In genomic region chr20:47701612-47702011, GRCh38 we compare ENCODE assay signal across 23 cellular contexts.
DNase-seq lines count a peak whose midpoint lies in the region; ATAC-seq, FAIRE-seq and TF ChIP-seq lines count a peak whose summit lies in the region.
"Had no signal": no experiment of that assay in that cellular context is flagged by ENCODE, and none has a peak within 500 bp of the region (broad histone marks: within the 10 kb centered on the region; RNA-seq: fewer than 3 reads in every experiment).

No MANE protein-coding gene starts in this region.

- H3K36me3 ChIP-seq in kidney (ENCODE audit: control insufficient read depth in 1 of 2, insufficient read depth in 2 of 2, low read length in 2 of 2) (peaks cover 5 to 6% of the 10 kb centered on the region in 2 donors), BE2C (peaks cover 19% of the 10 kb centered on the region)
- H3K36me3 ChIP-seq: HAP-1, prostate gland, tibial nerve had no signal

- H3K36me3 Mint-ChIP-seq in osteocyte (ENCODE audit: unreplicated experiment): no peaks in the 10 kb centered on the region
- H3K36me3 Mint-ChIP-seq: activated naive CD8-positive, alpha-beta T cell treated with anti-CD3 and anti-CD28 coated beads for 36 hours had no signal

- peaks cover 6% of the 10 kb centered on the region for H3K4me1 Mint-ChIP-seq in osteocyte (ENCODE audit: unreplicated experiment)
- H3K4me1 Mint-ChIP-seq: activated CD4-positive, alpha-beta memory T cell treated with anti-CD3 and anti-CD28 coated beads, Interleukin-2, amount 10 ng/mL, durations not matched to agents 7 days and 5 days; activated naive CD8-positive, alpha-beta T cell treated with anti-CD3 and anti-CD28 coated beads for 36 hours had no signal

- ATAC-seq in GM21526 (IDR thresholded peaks at IDR 0.05; ENCODE audit: low FRiP score, unreplicated experiment): no peak
- ATAC-seq: Right ventricle myocardium inferior had no signal

- no peak for FAIRE-seq in kidney (lab: Jason Lieb, UNC)

- H3K9me3 Mint-ChIP-seq in osteocyte (ENCODE audit: unreplicated experiment): no peaks in the 10 kb centered on the region
- H3K9me3 Mint-ChIP-seq: activated CD4-positive, alpha-beta memory T cell treated with anti-CD3 and anti-CD28 coated beads, Interleukin-2, amount 10 ng/mL, durations not matched to agents 7 days and 5 days; activated naive CD8-positive, alpha-beta T cell treated with anti-CD3 and anti-CD28 coated beads for 36 hours; neural crest cell had no signal

- H3K4me3 ChIP-seq in kidney (ENCODE audit: low read length in 2 of 2): no peak overlapping the region
- H3K4me3 ChIP-seq in BE2C (ENCODE audit: low read depth, low read length): no peak overlapping the region
- H3K4me3 ChIP-seq: BLaER1 treated with 17β-estradiol and CSF1 and Interleukin-3, amounts not matched to agents 10 nM and 100 nM; HAP-1; prostate gland; tibial nerve had no signal

- H3K4me3 Mint-ChIP-seq in osteocyte (ENCODE audit: unreplicated experiment): no peak overlapping the region
- H3K4me3 Mint-ChIP-seq: activated CD4-positive, alpha-beta memory T cell treated with anti-CD3 and anti-CD28 coated beads, Interleukin-2, amount 10 ng/mL, durations not matched to agents 7 days and 5 days; activated naive CD8-positive, alpha-beta T cell treated with anti-CD3 and anti-CD28 coated beads for 36 hours; neural crest cell had no signal

- H3K27me3 Mint-ChIP-seq in osteocyte (ENCODE audit: unreplicated experiment): no peaks in the 10 kb centered on the region
- H3K27me3 Mint-ChIP-seq: activated naive CD8-positive, alpha-beta T cell treated with anti-CD3 and anti-CD28 coated beads for 36 hours had no signal

- TF ChIP-seq CTCF in kidney (IDR thresholded peaks at IDR 0.05; ENCODE audit: borderline replicate concordance, extremely low read depth, insufficient read depth): no peak
- TF ChIP-seq CTCF in BE2C (IDR thresholded peaks at IDR 0.05; ENCODE audit: low read depth, low read length): no peak
- TF ChIP-seq CTCF in osteocyte (IDR thresholded peaks at IDR 0.05): no peak

- H3K4me1 ChIP-seq in kidney (ENCODE audit: control insufficient read depth in 1 of 2, insufficient read depth in 1 of 2, low read depth in 1 of 2, low read length in 2 of 2): no peaks in the 10 kb centered on the region
- H3K4me1 ChIP-seq in BE2C: peaks cover 11% of the 10 kb centered on the region
- H3K4me1 ChIP-seq: HAP-1, prostate gland, tibial nerve had no signal

- DNase-seq in ACHN: peak; percentile 46
- peak; percentile 65 for DNase-seq in GM04504 (ENCODE audit: low read depth)
- DNase-seq in RPMI7951 (ENCODE audit: low read depth): peak; percentile 89
- DNase-seq in kidney: peak; percentile 17
- no peak for DNase-seq in BE2C
- no peak for DNase-seq in osteocyte (ENCODE audit: extremely low spot score, unreplicated experiment)
- no peak for DNase-seq in DMS 273 treated with DMSO at 0.1 percent for 48 hours (lab: John Stamatoyannopoulos, UW)
- DNase-seq: 8988T; activated CD4-positive, alpha-beta memory T cell treated with anti-CD3 and anti-CD28 coated beads, Interleukin-2, amount 10 ng/mL, durations not matched to agents 7 days and 5 days; activated naive CD8-positive, alpha-beta T cell treated with anti-CD3 and anti-CD28 coated beads for 36 hours; COR-L47; NCI-H1105 treated with DMSO at 0.1 percent for 48 hours; NCI-H2081; NCI-H345; NCI-H82; stimulated activated CD8-positive, alpha-beta memory T cell treated with anti-CD3 and anti-CD28 coated beads, Interleukin-4, amount 100 ng/mL, for 48 hours had no signal

- in situ Hi-C loops in ACHN (cut with HindIII; ENCODE audit: low pct_ligation_motif_present, low pct_unique_long_range_greater_than_20kb, low sequenced_read_pairs): no loop called here

- no peak overlapping the region for H3K9ac ChIP-seq in kidney (ENCODE audit: low read length in 2 of 2)
- H3K9ac ChIP-seq: BLaER1 treated with 17β-estradiol and CSF1 and Interleukin-3, amounts not matched to agents 10 nM and 100 nM had no signal

- intact Hi-C loops in kidney (cut with DNase I): no loop called here

- H3K9me3 ChIP-seq in kidney (ENCODE audit: control insufficient read depth in 1 of 2, low read length in 2 of 2) (no peaks in the 10 kb centered on the region), BE2C (peaks cover 3% of the 10 kb centered on the region; the same call in 1 of the 2 replicates)
- H3K9me3 ChIP-seq: BLaER1 treated with 17β-estradiol and CSF1 and Interleukin-3, amounts not matched to agents 10 nM and 100 nM; HAP-1; prostate gland; tibial nerve had no signal

- no peak overlapping the region for H3K27ac ChIP-seq in kidney (ENCODE audit: low read depth in 2 of 2, low read length in 2 of 2)
- H3K27ac ChIP-seq: BLaER1 treated with 17β-estradiol and CSF1 and Interleukin-3, amounts not matched to agents 10 nM and 100 nM; prostate gland; tibial nerve had no signal

- H3K27ac Mint-ChIP-seq in osteocyte (ENCODE audit: unreplicated experiment): no peak overlapping the region
- H3K27ac Mint-ChIP-seq: activated CD4-positive, alpha-beta memory T cell treated with anti-CD3 and anti-CD28 coated beads, Interleukin-2, amount 10 ng/mL, durations not matched to agents 7 days and 5 days; activated naive CD8-positive, alpha-beta T cell treated with anti-CD3 and anti-CD28 coated beads for 36 hours had no signal

- no peaks in the 10 kb centered on the region for H3K27me3 ChIP-seq in BE2C
- H3K27me3 ChIP-seq: BLaER1 treated with 17β-estradiol and CSF1 and Interleukin-3, amounts not matched to agents 10 nM and 100 nM; tibial nerve had no signal

Comparison
In these comparisons a context has a peak if more than half of its experiments do, and no peak if none do; other contexts are left out.
1. DNase-seq: peak in ACHN (single experiment), GM04504 (single experiment), RPMI7951 (single experiment) and kidney (single experiment); none in BE2C (single experiment), osteocyte (single experiment) and DMS 273 treated with DMSO at 0.1 percent for 48 hours (single experiment).